8 cellular contexts compared by ENCODE assay signal in genomic region chr19:18488838-18489626, GRCh38. TPM values are rescaled to one million over a fixed set of nuclear protein-coding genes. Genes with fewer than 3 reads are reported as not detected.
A peak's percentile ranks its signal among the peaks of the same experiment; 100 is the strongest.
DNase-seq lines count a peak whose midpoint lies in the region; ATAC-seq and TF ChIP-seq lines count a peak whose summit lies in the region.

No MANE protein-coding gene starts in this region.

- peak overlapping the region; percentile 8 for H3K27ac ChIP-seq in cingulate gyrus (ENCODE audit: low read depth, low read length)

- TF ChIP-seq CTCF in mucosa of descending colon (IDR thresholded peaks at IDR 0.05) (no peak), GM13976 (IDR thresholded peaks at IDR 0.05; ENCODE audit: borderline replicate concordance, control extremely low read depth, extremely low read depth, insufficient read depth, missing control alignments) (no peak)

- DNase-seq in COR-L47 (lab: John Stamatoyannopoulos, UW) (peak; percentile 68), NCI-H128 (lab: John Stamatoyannopoulos, UW; ENCODE audit: unreplicated experiment) (peak; percentile 14), mucosa of descending colon (peak in 1 of 3 donors; percentile 44), NCI-H1930 (lab: John Stamatoyannopoulos, UW) (no peak), GM13976 (ENCODE audit: low spot score) (no peak)
- no peak for DNase-seq in effector CD8-positive, alpha-beta T cell (lab: John Stamatoyannopoulos, UW)

- no peaks in the 10 kb centered on the region for H3K9me3 ChIP-seq in mucosa of descending colon

- in situ Hi-C loops in GM13976 (cut with MboI; ENCODE audit: low sequenced_read_pairs, unreplicated experiment) = no loop called here

- peaks cover 40% of the 10 kb centered on the region for H3K4me1 ChIP-seq in mucosa of descending colon (ENCODE audit: low read depth)

- H3K4me3 ChIP-seq in mucosa of descending colon = no peak overlapping the region

- peak; percentile 38 for ATAC-seq in mucosa of descending colon
- ATAC-seq in GM21423 (IDR thresholded peaks at IDR 0.05; ENCODE audit: unreplicated experiment) = no peak

- intact Hi-C loops in mucosa of descending colon (cut with DNase I, micrococcal nuclease) = no loop called here

- H3K36me3 ChIP-seq in mucosa of descending colon (ENCODE audit: low read depth) = no peaks in the 10 kb centered on the region

RNA-seq across cellular contexts. Expression of gene ELL, which starts 32.8 kb away (rescaled TPM):
- total RNA-seq in mucosa of descending colon = 10 to 100 TPM; 17.8 to 21.6 (median 18.9) TPM

RNA-seq across cellular contexts. Expression of gene ISYNA1, which starts 51.1 kb away (rescaled TPM):
- total RNA-seq in mucosa of descending colon = 10 to 100 TPM; 10.2 to 20.0 (median 13.2) TPM

RNA-seq across cellular contexts. Expression of gene FKBP8, which starts 54.3 kb away (rescaled TPM):
- 100 to 1,000 TPM; 152 to 256 (median 162) TPM for total RNA-seq in mucosa of descending colon

Comparison
In these comparisons a context has a peak if more than half of its experiments do, and no peak if none do; other contexts are left out.
1. DNase-seq: peak in COR-L47 (single experiment) and NCI-H128 (single experiment); none in effector CD8-positive, alpha-beta T cell (single experiment), NCI-H1930 (0 of 2) and GM13976 (single experiment).